11 cellular contexts compared by ENCODE assay signal in the genomic region with DNA sequence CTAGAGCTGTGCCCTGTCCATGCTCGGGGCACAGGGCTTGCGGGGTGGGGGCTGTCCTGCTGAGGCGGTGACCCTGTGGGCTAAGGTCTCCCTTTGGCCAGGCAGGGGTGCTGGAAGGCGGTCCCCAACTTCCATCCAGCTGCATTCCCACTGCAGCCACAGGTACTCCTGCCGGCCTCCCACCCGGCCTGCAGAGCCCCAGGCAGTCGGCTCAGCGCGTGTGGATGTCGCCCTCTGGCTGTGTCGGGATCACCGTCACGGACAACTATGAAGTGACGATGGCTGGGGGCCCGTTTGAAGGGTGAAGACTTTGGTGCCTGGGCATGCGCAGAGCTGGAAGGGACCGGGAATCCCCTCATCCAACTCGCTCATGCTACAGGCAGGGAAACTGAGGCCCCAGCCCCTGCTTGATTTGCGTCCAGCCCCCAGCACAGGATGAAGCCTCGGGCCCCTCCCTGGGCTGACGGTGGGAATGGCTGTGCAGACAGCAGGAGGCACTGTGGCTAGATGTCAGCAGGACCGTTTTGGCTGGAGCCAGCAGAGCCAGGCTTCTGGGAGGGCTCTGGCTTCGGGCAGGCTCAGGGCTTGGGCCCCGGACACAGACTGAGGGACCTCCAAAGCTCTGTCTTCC. TPM values are rescaled to one million over a fixed set of nuclear protein-coding genes. Genes with fewer than 3 reads are reported as not detected.
A peak's percentile ranks its signal among the peaks of the same experiment; 100 is the strongest.
DNase-seq lines count a peak whose midpoint lies in the region; ATAC-seq and TF ChIP-seq lines count a peak whose summit lies in the region.
"Had no signal": no experiment of that assay in that cellular context is flagged by ENCODE, and none has a peak within 500 bp of the region (broad histone marks: within the 10 kb centered on the region; RNA-seq: fewer than 3 reads in every experiment).

No MANE protein-coding gene starts in this region.

- no peak for ATAC-seq in GM21526 (IDR thresholded peaks at IDR 0.05; ENCODE audit: low FRiP score, unreplicated experiment)
- no peak for ATAC-seq in HG03439 (IDR thresholded peaks at IDR 0.05; ENCODE audit: unreplicated experiment)

- in situ Hi-C loops in HAP-1 (cut with MboI; ENCODE audit: low sequenced_read_pairs): no loop called here

- no peaks in the 10 kb centered on the region for H4K20me1 ChIP-seq in hepatocyte (ENCODE audit: insufficient read depth, poor library complexity, severe bottlenecking)
- H4K20me1 ChIP-seq in smooth muscle cell (ENCODE audit: low read depth): no peaks in the 10 kb centered on the region

- H2AFZ ChIP-seq in hepatocyte: no peak overlapping the region
- H2AFZ ChIP-seq in smooth muscle cell (ENCODE audit: low read depth): no peak overlapping the region

- DNase-seq in NCI-H1694 treated with DMSO at 0.1 percent for 48 hours (lab: John Stamatoyannopoulos, UW) (peak; percentile 4), NCI-H1694 (lab: John Stamatoyannopoulos, UW) (no peak), hepatocyte (ENCODE audit: low spot score) (peak; percentile 56), smooth muscle cell (lab: John Stamatoyannopoulos, UW; ENCODE audit: unreplicated experiment) (no peak), HAP-1 (ENCODE audit: low spot score in 2 of 2) (no peak)
- DNase-seq: activated CD4-positive, alpha-beta memory T cell treated with anti-CD3 and anti-CD28 coated beads for 36 hours; adrenal gland; HCEC 1CT had no signal

- TF ChIP-seq CTCF in VCaP (conservative IDR thresholded peaks at IDR 0.05) (peak; percentile 13), hepatocyte (IDR thresholded peaks at IDR 0.05; ENCODE audit: poor library complexity) (peak; percentile 45), smooth muscle cell (IDR thresholded peaks at IDR 0.05; ENCODE audit: borderline replicate concordance, insufficient read depth, poor library complexity, severe bottlenecking) (peak; percentile 6)

- no peaks in the 10 kb centered on the region for H3F3A ChIP-seq in smooth muscle cell (ENCODE audit: low read depth)

- H3K79me2 ChIP-seq in hepatocyte: peaks cover 4% of the 10 kb centered on the region
- H3K79me2 ChIP-seq in smooth muscle cell (ENCODE audit: low read depth): no peaks in the 10 kb centered on the region

- H3K36me3 ChIP-seq in hepatocyte (replicated peaks; ENCODE audit: insufficient read depth, low read depth) (no peaks in the 10 kb centered on the region), smooth muscle cell (ENCODE audit: low read depth) (no peaks in the 10 kb centered on the region), HAP-1 (replicated peaks) (no peaks in the 10 kb centered on the region)
- H3K36me3 ChIP-seq: adrenal gland had no signal

- H3K27me3 ChIP-seq in hepatocyte: no peaks in the 10 kb centered on the region
- no peaks in the 10 kb centered on the region for H3K27me3 ChIP-seq in smooth muscle cell (ENCODE audit: low read depth)
- H3K27me3 ChIP-seq in HAP-1 (ENCODE audit: low read depth): no peaks in the 10 kb centered on the region
- H3K27me3 ChIP-seq: adrenal gland had no signal

- no peaks in the 10 kb centered on the region for H3K9me3 ChIP-seq in hepatocyte (ENCODE audit: low read depth)
- H3K9me3 ChIP-seq in smooth muscle cell (replicated peaks; ENCODE audit: low read depth): no peaks in the 10 kb centered on the region
- H3K9me3 ChIP-seq in HAP-1: no peaks in the 10 kb centered on the region
- H3K9me3 ChIP-seq: adrenal gland had no signal

- H3K9ac ChIP-seq in smooth muscle cell (ENCODE audit: low read depth): no peak overlapping the region

- peak overlapping the region; percentile 88 for H3K27ac ChIP-seq in VCaP
- H3K27ac ChIP-seq in hepatocyte: no peak overlapping the region
- H3K27ac ChIP-seq in smooth muscle cell (ENCODE audit: low read depth): peak overlapping the region; percentile 56
- H3K27ac ChIP-seq: adrenal gland had no signal

- 59% methylated on average over 24 of the region's 24 CpGs for WGBS in hepatocyte (ENCODE audit: low lambda C conversion rate, missing lambda C conversion rate)
- WGBS in smooth muscle cell (ENCODE audit: low lambda C conversion rate): 59% methylated on average over 24 of the region's 24 CpGs

- H3K4me2 ChIP-seq in hepatocyte: no peak overlapping the region
- no peak overlapping the region for H3K4me2 ChIP-seq in smooth muscle cell

- no peaks in the 10 kb centered on the region for H3K9me2 ChIP-seq in hepatocyte (replicated peaks; ENCODE audit: insufficient read depth)

- H3K4me3 ChIP-seq in hepatocyte (no peak overlapping the region), smooth muscle cell (no peak overlapping the region), HAP-1 (no peak overlapping the region)
- H3K4me3 ChIP-seq: adrenal gland had no signal

- H3K4me1 ChIP-seq in hepatocyte (ENCODE audit: insufficient read depth): peaks cover 11% of the 10 kb centered on the region
- H3K4me1 ChIP-seq in smooth muscle cell (ENCODE audit: low read depth): no peaks in the 10 kb centered on the region
- no peaks in the 10 kb centered on the region for H3K4me1 ChIP-seq in HAP-1

RNA-seq across cellular contexts. Expression of a gene that starts 2.3 kb away (rescaled TPM):
- 14.5 and 23.4 TPM in 2 replicates for total RNA-seq in hepatocyte
- polyA plus RNA-seq in hepatocyte: 18.6 and 24.7 TPM in 2 replicates
- total RNA-seq in smooth muscle cell: 4.8 and 6.6 TPM in 2 replicates
- polyA plus RNA-seq in smooth muscle cell: 1.6 and 4.5 TPM in 2 replicates
- total RNA-seq: activated CD4-positive, alpha-beta memory T cell treated with anti-CD3 and anti-CD28 coated beads for 36 hours had no signal

RNA-seq across cellular contexts. Expression of a gene that starts 11.5 kb away (rescaled TPM):
- total RNA-seq in hepatocyte (27.5 and 42.7 TPM in 2 replicates), smooth muscle cell (24.5 and 30.7 TPM in 2 replicates)
- polyA plus RNA-seq in hepatocyte (44.8 and 60.3 TPM in 2 replicates), smooth muscle cell (45.2 and 45.3 TPM in 2 replicates)

RNA-seq across cellular contexts. Expression of a gene that starts 27.8 kb away (rescaled TPM):
- 14.6 and 24.0 TPM in 2 replicates for total RNA-seq in hepatocyte
- 4.4 and 7.8 TPM in 2 replicates for polyA plus RNA-seq in hepatocyte
- total RNA-seq in smooth muscle cell: 8.5 and 8.8 TPM in 2 replicates
- polyA plus RNA-seq in smooth muscle cell: 2.8 and 4.4 TPM in 2 replicates

RNA-seq across cellular contexts. Expression of a gene that starts 54.1 kb away (rescaled TPM):
- total RNA-seq in hepatocyte (15.5 and 30.0 TPM in 2 replicates), smooth muscle cell (18.2 and 18.9 TPM in 2 replicates)
- polyA plus RNA-seq in hepatocyte (53.6 and 57.3 TPM in 2 replicates), smooth muscle cell (48.0 and 51.2 TPM in 2 replicates)

Comparison
In these comparisons a context has a peak if more than half of its experiments do, and no peak if none do; other contexts are left out.
1. DNase-seq: peak in NCI-H1694 treated with DMSO at 0.1 percent for 48 hours (single experiment) and hepatocyte (single experiment); none in NCI-H1694 (single experiment), smooth muscle cell (single experiment) and HAP-1 (0 of 2).
2. Peak in every context shown above with its lines, with median percentiles within 50 percentile points of each other: CTCF ChIP-seq.